ENCODE assay signal across 22 cellular contexts in the genomic region with DNA sequence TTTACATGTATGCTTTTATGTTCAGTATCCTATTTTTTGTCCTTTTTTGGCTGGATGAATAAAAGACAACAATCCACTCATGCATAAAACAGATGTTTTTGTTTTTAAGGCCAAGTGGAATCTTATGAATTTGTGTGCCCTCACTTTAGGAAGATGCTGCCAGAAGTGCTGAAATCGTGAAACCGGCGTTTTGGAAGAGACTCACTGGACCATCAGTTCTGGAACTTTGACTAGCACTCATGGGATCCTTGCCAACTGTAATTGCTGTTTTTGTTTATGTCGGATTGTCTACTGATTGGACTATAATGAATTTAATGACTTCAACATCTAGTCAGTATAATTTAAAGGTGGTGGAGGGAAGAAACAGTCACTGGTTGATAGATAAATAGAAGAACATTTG. TPM values are rescaled to one million over a fixed set of nuclear protein-coding genes. Genes with fewer than 3 reads are reported as not detected.
DNase-seq lines count a peak whose midpoint lies in the region; ATAC-seq and TF ChIP-seq lines count a peak whose summit lies in the region.
"Had no signal": no experiment of that assay in that cellular context is flagged by ENCODE, and none has a peak within 500 bp of the region (broad histone marks: within the 10 kb centered on the region; RNA-seq: fewer than 3 reads in every experiment).

No MANE protein-coding gene starts in this region.

- H3K36me3 Mint-ChIP-seq in brain (peaks cover 17% of the 10 kb centered on the region), neural crest cell (ENCODE audit: low read depth) (peaks cover 2% of the 10 kb centered on the region)
- H3K36me3 Mint-ChIP-seq: natural killer cell treated with Interleukin-12 subunit alpha and Interleukin-12 subunit beta and Interleukin-15 and Interleukin-18, amount 100 ng/mL, for 72 hours had no signal

- no peaks in the 10 kb centered on the region for H3K36me3 ChIP-seq in Loucy (ENCODE audit: insufficient read depth, low read length)
- no peaks in the 10 kb centered on the region for H3K36me3 ChIP-seq in gastroesophageal sphincter
- H3K36me3 ChIP-seq: ascending aorta had no signal

- no peaks in the 10 kb centered on the region for H3K27me3 ChIP-seq in Loucy (ENCODE audit: insufficient read depth, low read length, poor library complexity, severe bottlenecking)
- peaks cover 57% of the 10 kb centered on the region for H3K27me3 ChIP-seq in gastroesophageal sphincter

- H3K4me1 Mint-ChIP-seq in brain (peaks cover 61% of the 10 kb centered on the region), neural crest cell (peaks cover 47% of the 10 kb centered on the region)

- peaks cover 93% of the 10 kb centered on the region for H3K79me2 ChIP-seq in Loucy (ENCODE audit: insufficient read depth, low read length)

- H3K9me2 ChIP-seq in Loucy (replicated peaks; ENCODE audit: low read depth, low read length) = no peaks in the 10 kb centered on the region

- H3K4me3 Mint-ChIP-seq in brain (peak overlapping the region in 4 of 5 experiments; percentile 10 to 96 (median 73)), neural crest cell (peak overlapping the region; percentile 33)
- H3K4me3 Mint-ChIP-seq: activated B cell treated with CpG ODN at 0.5 μM for 24 hours; activated CD8-positive, alpha-beta T cell treated with anti-CD3 and anti-CD28 coated beads, Interleukin-2, amount 10 ng/mL, durations not matched to agents 7 days and 5 days; activated naive CD4-positive, alpha-beta T cell treated with anti-CD3 and anti-CD28 coated beads for 36 hours; activated T-cell treated with anti-CD3 and anti-CD28 coated beads, Interleukin-2, amount 50 U/mL, for 24 hours; natural killer cell treated with Interleukin-12 subunit alpha and Interleukin-12 subunit beta and Interleukin-15 and Interleukin-18, amount 100 ng/mL, for 72 hours; stimulated activated memory B cell treated with anti-CD40 and anti-IgM and Interleukin-4, amounts not matched to agents 10 μg/mL and 1 μg/mL and 100 μg/mL, for 72 hours had no signal

- H3K27me3 Mint-ChIP-seq in brain (peaks cover 35% of the 10 kb centered on the region), neural crest cell (ENCODE audit: low read depth) (no peaks in the 10 kb centered on the region)

- H3K4me1 ChIP-seq in Loucy (ENCODE audit: insufficient read depth, low read length, poor library complexity, severe bottlenecking) (peaks cover 52% of the 10 kb centered on the region), gastroesophageal sphincter (peaks cover 0 to 27% (median 6%) of the 10 kb centered on the region in 3 donors)

- H3K4me3 ChIP-seq in Loucy (ENCODE audit: low read length, poor library complexity, severe bottlenecking) = peak overlapping the region; percentile 60
- no peak overlapping the region for H3K4me3 ChIP-seq in gastroesophageal sphincter
- H3K4me3 ChIP-seq: ascending aorta had no signal

- peak overlapping the region; percentile 37 for H3K9ac ChIP-seq in Loucy (ENCODE audit: low read depth, low read length, poor library complexity, severe bottlenecking)

- no peak for TF ChIP-seq POLR2A in gastroesophageal sphincter (IDR thresholded peaks at IDR 0.05)

- H3K27ac ChIP-seq in gastroesophageal sphincter = no peak overlapping the region
- H3K27ac ChIP-seq: ascending aorta had no signal

- DNase-seq in DMS79 (lab: John Stamatoyannopoulos, UW) = peak; percentile 40
- no peak for DNase-seq in neural crest cell (ENCODE audit: low read depth, low spot score)
- DNase-seq in T1000 (lab: John Stamatoyannopoulos, UW) = no peak
- DNase-seq: activated B cell treated with CpG ODN at 0.5 μM for 24 hours; activated CD8-positive, alpha-beta T cell treated with anti-CD3 and anti-CD28 coated beads, Interleukin-2, amount 10 ng/mL, durations not matched to agents 7 days and 5 days; activated naive CD4-positive, alpha-beta T cell treated with anti-CD3 and anti-CD28 coated beads for 36 hours; activated T-cell treated with anti-CD3 and anti-CD28 coated beads, Interleukin-2, amount 50 U/mL, for 24 hours; AML-193; COR-L47; KBM-7; kidney; NCI-H1048; NCI-H2107; right cardiac atrium had no signal

- H3K9me3 ChIP-seq in Loucy (ENCODE audit: insufficient read depth, low read depth, low read length) (no peaks in the 10 kb centered on the region), gastroesophageal sphincter (no peaks in the 10 kb centered on the region)
- H3K9me3 ChIP-seq: ascending aorta had no signal

- TF ChIP-seq EP300 in gastroesophageal sphincter (IDR thresholded peaks at IDR 0.05) = no peak

- H2AFZ ChIP-seq in Loucy (ENCODE audit: low read length) = no peak overlapping the region

- 23 to 45% methylated on average over 4 of the region's 4 CpGs for WGBS in gastroesophageal sphincter (ENCODE audit: low coverage in 1 of 2), 2 donors

- peak overlapping the region in 3 of 5 experiments; percentile 18 to 99 (median 25) for H3K27ac Mint-ChIP-seq in brain
- peak overlapping the region; percentile 5 for H3K27ac Mint-ChIP-seq in neural crest cell (ENCODE audit: unreplicated experiment)
- H3K27ac Mint-ChIP-seq: activated B cell treated with CpG ODN at 0.5 μM for 24 hours; activated CD8-positive, alpha-beta T cell treated with anti-CD3 and anti-CD28 coated beads, Interleukin-2, amount 10 ng/mL, durations not matched to agents 7 days and 5 days; activated naive CD4-positive, alpha-beta T cell treated with anti-CD3 and anti-CD28 coated beads for 36 hours; activated T-cell treated with anti-CD3 and anti-CD28 coated beads, Interleukin-2, amount 50 U/mL, for 24 hours; natural killer cell treated with Interleukin-12 subunit alpha and Interleukin-12 subunit beta and Interleukin-15 and Interleukin-18, amount 100 ng/mL, for 72 hours; stimulated activated memory B cell treated with anti-CD40 and anti-IgM and Interleukin-4, amounts not matched to agents 10 μg/mL and 1 μg/mL and 100 μg/mL, for 72 hours had no signal

- ATAC-seq in HG02623 (IDR thresholded peaks at IDR 0.05; ENCODE audit: unreplicated experiment) (no peak), gastroesophageal sphincter (no peak)
- ATAC-seq: activated CD8-positive, alpha-beta T cell treated with anti-CD3 and anti-CD28 coated beads, Interleukin-2, amount 10 ng/mL, durations not matched to agents 7 days and 5 days; natural killer cell treated with Interleukin-12 subunit alpha and Interleukin-12 subunit beta and Interleukin-15 and Interleukin-18, amount 100 ng/mL, for 72 hours; right cardiac atrium; stimulated activated memory B cell treated with anti-CD40 and anti-IgM and Interleukin-4, amounts not matched to agents 10 μg/mL and 1 μg/mL and 100 μg/mL, for 72 hours had no signal

- peaks cover 3% of the 10 kb centered on the region for H4K20me1 ChIP-seq in Loucy (ENCODE audit: insufficient read depth, low read length, poor library complexity, severe bottlenecking)

- H3K9me3 Mint-ChIP-seq in brain (peaks cover 0 to 5% (median 3%) of the 10 kb centered on the region in 5 experiments), neural crest cell (no peaks in the 10 kb centered on the region)
- H3K9me3 Mint-ChIP-seq: activated B cell treated with CpG ODN at 0.5 μM for 24 hours; activated naive CD4-positive, alpha-beta T cell treated with anti-CD3 and anti-CD28 coated beads for 36 hours; activated T-cell treated with anti-CD3 and anti-CD28 coated beads, Interleukin-2, amount 50 U/mL, for 24 hours; natural killer cell treated with Interleukin-12 subunit alpha and Interleukin-12 subunit beta and Interleukin-15 and Interleukin-18, amount 100 ng/mL, for 72 hours; stimulated activated memory B cell treated with anti-CD40 and anti-IgM and Interleukin-4, amounts not matched to agents 10 μg/mL and 1 μg/mL and 100 μg/mL, for 72 hours had no signal

- H3F3A ChIP-seq in Loucy (ENCODE audit: low read depth) = 0 out of 2 replicates have a peak, but pooled peaks cover 5% of the 10 kb centered on the region

- TF ChIP-seq CTCF in Loucy (conservative IDR thresholded peaks at IDR 0.05; ENCODE audit: low read length) = no peak
- no peak for TF ChIP-seq CTCF in brain (conservative IDR thresholded peaks at IDR 0.05)
- no peak for TF ChIP-seq CTCF in neural crest cell (conservative IDR thresholded peaks at IDR 0.05)
- TF ChIP-seq CTCF in gastroesophageal sphincter (IDR thresholded peaks at IDR 0.05) = no peak

- peak overlapping the region; percentile 64 for H3K4me2 ChIP-seq in Loucy (ENCODE audit: low read depth, low read length, poor library complexity, severe bottlenecking)

RNA-seq across cellular contexts. Expression of a gene that starts 6.5 kb away (rescaled TPM):
- polyA plus RNA-seq in brain (ENCODE audit: insufficient read depth, low read depth, low replicate concordance) = 2.1 TPM
- total RNA-seq in neural crest cell = 86.1 and 87.9 TPM in 2 replicates
- total RNA-seq in gastroesophageal sphincter = 10 to 100 TPM in 3 of 4 donors, 1 to 10 TPM in 1; 9.9 to 29.3 (median 13.4) TPM
- total RNA-seq: activated CD8-positive, alpha-beta T cell treated with anti-CD3 and anti-CD28 coated beads, Interleukin-2, amount 10 ng/mL, durations not matched to agents 7 days and 5 days; activated naive CD4-positive, alpha-beta T cell treated with anti-CD3 and anti-CD28 coated beads for 36 hours; T-helper 2 cell treated with Interferon-gamma antibody and Interleukin-4, amounts not matched to agents 100 ng/mL and 5 ng/mL, for 36 hours had no signal
